13 cellular contexts compared by ENCODE assay signal in genomic region chr7:150449206-150449956, GRCh38. TPM values are rescaled to one million over a fixed set of nuclear protein-coding genes. Genes with fewer than 3 reads are reported as not detected.
DNase-seq lines count a peak whose midpoint lies in the region; ATAC-seq and TF ChIP-seq lines count a peak whose summit lies in the region.
"Had no signal": no experiment of that assay in that cellular context is flagged by ENCODE, and none has a peak within 500 bp of the region (broad histone marks: within the 10 kb centered on the region; RNA-seq: fewer than 3 reads in every experiment).

No MANE protein-coding gene starts in this region.

- peaks cover 37% of the 10 kb centered on the region for H3K4me1 ChIP-seq in CD8-positive, alpha-beta T cell (ENCODE audit: insufficient read depth, low read length)
- H3K4me1 ChIP-seq in OCI-LY3 (ENCODE audit: low read length) (peaks cover 13% of the 10 kb centered on the region), duodenal mucosa (ENCODE audit: control insufficient read depth in 1 of 2, insufficient read depth in 2 of 2, low read length in 2 of 2) (peaks cover 0 to 14% of the 10 kb centered on the region in 2 donors), gastrocnemius medialis (no peaks in the 10 kb centered on the region)

- peak overlapping the region; percentile 99 for H3K4me3 Mint-ChIP-seq in CD8-positive, alpha-beta T cell

- no peaks in the 10 kb centered on the region for H3K9me3 ChIP-seq in CD8-positive, alpha-beta T cell (ENCODE audit: low read length)
- H3K9me3 ChIP-seq in OCI-LY3 (ENCODE audit: insufficient read depth, low read length) (no peaks in the 10 kb centered on the region), duodenal mucosa (ENCODE audit: control insufficient read depth in 1 of 2, low read length in 2 of 2) (no peaks in the 10 kb centered on the region), gastrocnemius medialis (no peaks in the 10 kb centered on the region)
- H3K9me3 ChIP-seq: SJCRH30 had no signal

- no peak overlapping the region for H2AFZ ChIP-seq in OCI-LY3 (ENCODE audit: low read depth, low read length)

- intact Hi-C loops in CD8-positive, alpha-beta T cell (cut with DNase I, micrococcal nuclease) = loop anchor here (2.0 to 5.0 kb wide), 4 partner anchors 119 to 428 kb away; partner anchors contain the start of gene GIMAP5 (in 1 of the 2)
- intact Hi-C loops in gastrocnemius medialis (cut with DNase I; ENCODE audit: low total_unique reads) = loop anchor here (5.0 kb wide), 1 partner anchor 308 kb away; no protein-coding TSS in a partner anchor

- no peaks in the 10 kb centered on the region for H3K9me3 Mint-ChIP-seq in CD8-positive, alpha-beta T cell
- H3K9me3 Mint-ChIP-seq: activated B cell treated with CpG ODN at 0.5 μM for 24 hours had no signal

- peaks cover 30% of the 10 kb centered on the region for H3K36me3 Mint-ChIP-seq in CD8-positive, alpha-beta T cell

- no peak for TF ChIP-seq CTCF in CD8-positive, alpha-beta T cell (IDR thresholded peaks at IDR 0.05)
- TF ChIP-seq CTCF in OCI-LY3 (IDR thresholded peaks at IDR 0.05; ENCODE audit: low read depth, low read length) = no peak
- TF ChIP-seq CTCF in gastrocnemius medialis (IDR thresholded peaks at IDR 0.05 in 4 of 5, conservative IDR thresholded peaks at IDR 0.05 in 1 of 5) = no peak

- no peaks in the 10 kb centered on the region for H3K79me2 ChIP-seq in OCI-LY3 (ENCODE audit: low read length)

- H3K27ac ChIP-seq in CD8-positive, alpha-beta T cell (ENCODE audit: low read depth, low read length) = peak overlapping the region; percentile 67
- H3K27ac ChIP-seq in OCI-LY3 (ENCODE audit: low read length) = no peak overlapping the region
- peak overlapping the region; percentile 5 for H3K27ac ChIP-seq in duodenal mucosa (ENCODE audit: low read depth, low read length)
- H3K27ac ChIP-seq in gastrocnemius medialis = peak overlapping the region; percentile 52 to 78 (median 74)
- H3K27ac ChIP-seq: SJCRH30 had no signal

- peak overlapping the region; percentile 9 for H3K4me3 ChIP-seq in CD8-positive, alpha-beta T cell (ENCODE audit: low read depth, low read length)
- peak overlapping the region; percentile 69 for H3K4me3 ChIP-seq in OCI-LY3 (ENCODE audit: low read length)
- H3K4me3 ChIP-seq in duodenal mucosa (ENCODE audit: low read depth in 1 of 2, low read length in 2 of 2) = peak overlapping the region in 1 of 2 donors; percentile 21
- H3K4me3 ChIP-seq in gastrocnemius medialis = peak overlapping the region in 1 of 4 donors; percentile 47
- H3K4me3 ChIP-seq: SJCRH30 had no signal

- POLR2A ChIA-PET in CD8-positive, alpha-beta T cell (lab: Charles Lee) = interaction anchor here (0.7 to 12.3 kb wide), 31 partner anchors 8 to 308 kb away, joined by 3 to 483 read pairs (median 5); partner anchors contain the start of genes GIMAP1, GIMAP2, GIMAP4 and GIMAP6

- peaks cover 64% of the 10 kb centered on the region for H3K4me1 Mint-ChIP-seq in CD8-positive, alpha-beta T cell (ENCODE audit: low read depth)

- H4K20me1 ChIP-seq in OCI-LY3 (ENCODE audit: insufficient read depth, low read length) = no peaks in the 10 kb centered on the region

- in situ Hi-C loops in gastrocnemius medialis (cut with MboI; ENCODE audit: low sequenced_read_pairs in 4 of 4) = loop anchor here in 2 of 4 donors (10.0 kb wide), 1 partner anchor 305 kb away; no protein-coding TSS in a partner anchor

- TF ChIP-seq POLR2A in gastrocnemius medialis (IDR thresholded peaks at IDR 0.05) = no peak

- peaks cover under 1% of the 10 kb centered on the region for H3K36me3 ChIP-seq in CD8-positive, alpha-beta T cell (ENCODE audit: insufficient read depth, low read length)
- H3K36me3 ChIP-seq in OCI-LY3 (replicated peaks; ENCODE audit: low read depth, low read length) (no peaks in the 10 kb centered on the region), duodenal mucosa (ENCODE audit: control insufficient read depth in 1 of 2, insufficient read depth in 2 of 2, low read length in 2 of 2) (no peaks in the 10 kb centered on the region), gastrocnemius medialis (no peaks in the 10 kb centered on the region)
- H3K36me3 ChIP-seq: SJCRH30 had no signal

- CTCF ChIA-PET in CD8-positive, alpha-beta T cell (lab: Charles Lee) = interaction anchor here (0.5 to 12.2 kb wide), 70 partner anchors 9 to 332 kb away, joined by 3 to 192 read pairs (median 4); partner anchors contain the start of genes GIMAP1, GIMAP2, GIMAP4 and GIMAP5

- DNase-seq in CD8-positive, alpha-beta T cell = peak in 2 of 7 experiments; percentile 28 to 62
- DNase-seq in gastrocnemius medialis = no peak
- no peak for DNase-seq in SW 1271 (lab: John Stamatoyannopoulos, UW)
- DNase-seq in H4 (ENCODE audit: low spot score) = no peak
- DNase-seq: cortex of kidney had no signal

- no peak for ATAC-seq in CD8-positive, alpha-beta T cell
- ATAC-seq in gastrocnemius medialis (no peak), GM18873 (IDR thresholded peaks at IDR 0.05; ENCODE audit: low FRiP score, unreplicated experiment) (no peak), GM21390 (IDR thresholded peaks at IDR 0.05; ENCODE audit: unreplicated experiment) (no peak)

- H3K4me2 ChIP-seq in OCI-LY3 (ENCODE audit: low read length) = peak overlapping the region; percentile 86

- H3K27ac Mint-ChIP-seq in CD8-positive, alpha-beta T cell = peak overlapping the region; percentile 95
- H3K27ac Mint-ChIP-seq: activated B cell treated with CpG ODN at 0.5 μM for 24 hours had no signal

- peak overlapping the region; percentile 24; the same call in 1 of the 2 replicates for H3K9ac ChIP-seq in OCI-LY3 (ENCODE audit: low read length)
- no peak overlapping the region for H3K9ac ChIP-seq in duodenal mucosa (ENCODE audit: low read depth in 1 of 2, low read length in 2 of 2)

- no peaks in the 10 kb centered on the region for H3K27me3 ChIP-seq in CD8-positive, alpha-beta T cell (ENCODE audit: insufficient read depth, low read length)
- H3K27me3 ChIP-seq in OCI-LY3 (ENCODE audit: low read depth, low read length) (peaks cover 14% of the 10 kb centered on the region), duodenal mucosa (ENCODE audit: control insufficient read depth in 1 of 2, insufficient read depth in 2 of 2, low read length in 2 of 2) (no peaks in the 10 kb centered on the region), gastrocnemius medialis (peaks cover 0 to 12% (median 7%) of the 10 kb centered on the region in 3 donors)

- no peaks in the 10 kb centered on the region for H3K27me3 Mint-ChIP-seq in CD8-positive, alpha-beta T cell (ENCODE audit: low read depth)

RNA-seq across cellular contexts. Expression of gene GIMAP8, which starts 1.0 kb away (rescaled TPM):
- total RNA-seq in CD8-positive, alpha-beta T cell = 1 to 10 TPM; 2.0 to 2.5 TPM
- 10 to 100 TPM in 1 of 4 donors, 1 to 10 TPM in 3; 5.4 to 10.4 (median 7.1) TPM for total RNA-seq in gastrocnemius medialis
- total RNA-seq in H4 (2014; rRNA removed; shearing (Covaris generic)) = not detected in 2 replicates
- total RNA-seq: activated B cell treated with CpG ODN at 0.5 μM for 24 hours, Calu3, HT1080, SJCRH30 had no signal
